Comparison of ENCODE assay signal across 7 cellular contexts in genomic region chr4:20253272-20253798, GRCh38. TPM values are rescaled to one million over a fixed set of nuclear protein-coding genes. Genes with fewer than 3 reads are reported as not detected.
DNase-seq lines count a peak whose midpoint lies in the region; ATAC-seq and TF ChIP-seq lines count a peak whose summit lies in the region.

No MANE protein-coding gene starts in this region.

- peak overlapping the region; percentile 59 to 72 for H3K4me3 ChIP-seq in cardiac fibroblast (replicated peaks in 1 of 2; ENCODE audit: low read depth in 2 of 2, low read length in 2 of 2)
- peak overlapping the region; percentile 95 for H3K4me3 ChIP-seq in thoracic aorta
- no peak overlapping the region for H3K4me3 ChIP-seq in PC-9

- H2AFZ ChIP-seq in PC-9 = no peak overlapping the region

- DNase-seq in HK-2 (ENCODE audit: unreplicated experiment) (peak; percentile 17), cardiac fibroblast (ENCODE audit: low read depth in 2 of 2) (peak; percentile 20 to 43), left kidney (ENCODE audit: low read depth, low spot score) (peak; percentile 51), thoracic aorta (ENCODE audit: low spot score) (no peak), SKM-1 treated with dmso at 0.1 percent for 144 hours (lab: John Stamatoyannopoulos, UW; ENCODE audit: unreplicated experiment) (no peak), A172 (ENCODE audit: low spot score) (no peak), PC-9 (no peak)

- no peaks in the 10 kb centered on the region for H3K9me2 ChIP-seq in PC-9 (ENCODE audit: insufficient read depth)

- H3K27me3 ChIP-seq in thoracic aorta (replicated peaks; ENCODE audit: insufficient read depth) (no peaks in the 10 kb centered on the region), PC-9 (ENCODE audit: insufficient read depth, low read depth) (peaks cover 8% of the 10 kb centered on the region; the same call in 1 of the 2 replicates)

- H3K4me2 ChIP-seq in PC-9 = no peak overlapping the region

- H3K9me3 ChIP-seq in thoracic aorta (no peaks in the 10 kb centered on the region), PC-9 (ENCODE audit: insufficient read depth, low read depth) (no peaks in the 10 kb centered on the region)

- no TSS peak for BruUV-seq in PC-9 (replicated peaks; lab: Mats Ljungman, UMichigan)

- no peaks in the 10 kb centered on the region for H4K20me1 ChIP-seq in PC-9 (ENCODE audit: insufficient read depth)

- no peaks in the 10 kb centered on the region for H3K79me2 ChIP-seq in PC-9 (ENCODE audit: low read depth)

- ATAC-seq in thoracic aorta (ENCODE audit: insufficient number of reproducible peaks, low FRiP score, low read depth) = no peak

- CTCF ChIA-PET in PC-9 (lab: Charles Lee) = interaction anchor here (0.7 kb wide), 1 partner anchor 239 kb away, joined by 3 read pairs; no protein-coding TSS in a partner anchor

- H3K36me3 ChIP-seq in thoracic aorta (no peaks in the 10 kb centered on the region), PC-9 (ENCODE audit: low read depth) (no peaks in the 10 kb centered on the region)

- POLR2A ChIA-PET in PC-9 (lab: Charles Lee; ENCODE audit: unreplicated experiment) = no interaction called here

- intact Hi-C loops in PC-9 (cut with micrococcal nuclease; ENCODE audit: unreplicated experiment) = loop anchor here (5.0 to 10.0 kb wide), 3 partner anchors 34 to 291 kb away; no protein-coding TSS in a partner anchor

- TF ChIP-seq CTCF in cardiac fibroblast (IDR thresholded peaks at IDR 0.05; ENCODE audit: low read depth, low read length) (no peak), thoracic aorta (IDR thresholded peaks at IDR 0.05) (no peak), PC-9 (conservative IDR thresholded peaks at IDR 0.05) (no peak)

- H3K4me1 ChIP-seq in thoracic aorta (ENCODE audit: control insufficient read depth in 1 of 2, low read depth in 2 of 2) = peaks cover 0 to 15% of the 10 kb centered on the region in 2 donors
- no peaks in the 10 kb centered on the region for H3K4me1 ChIP-seq in PC-9 (replicated peaks; ENCODE audit: insufficient read depth)

- H3F3A ChIP-seq in PC-9 (ENCODE audit: insufficient read depth, low read depth) = no peaks in the 10 kb centered on the region

- H3K27ac ChIP-seq in thoracic aorta (peak overlapping the region in 1 of 2 donors; percentile 88), PC-9 (no peak overlapping the region)

RNA-seq across cellular contexts. Expression of gene SLIT2, which starts 1.6 kb away (rescaled TPM):
- total RNA-seq in thoracic aorta = 10 to 100 TPM; 30.3 to 71.1 TPM
- total RNA-seq in A172 (2014; rRNA removed; shearing (Covaris generic)) = 14.6 and 16.8 TPM in 2 replicates
- total RNA-seq in PC-9 (2021) = 4.8 and 5.3 TPM in 2 replicates

Comparison
In these comparisons a context has a peak if more than half of its experiments do, and no peak if none do; other contexts are left out.
1. DNase-seq: peak in HK-2 (single experiment), cardiac fibroblast (2 of 2) and left kidney (single experiment); none in thoracic aorta (single experiment), SKM-1 treated with dmso at 0.1 percent for 144 hours (single experiment), A172 (single experiment) and PC-9 (0 of 2).